Comparison of ENCODE assay signal across 8 cellular contexts in genomic region chr2:232365621-232366321, GRCh38. TPM values are rescaled to one million over a fixed set of nuclear protein-coding genes. Genes with fewer than 3 reads are reported as not detected.
A peak's percentile ranks its signal among the peaks of the same experiment; 100 is the strongest.
DNase-seq lines count a peak whose midpoint lies in the region; ATAC-seq, FAIRE-seq and TF ChIP-seq lines count a peak whose summit lies in the region.

No MANE protein-coding gene starts in this region.

- no peak for FAIRE-seq in GM12892 (lab: Jason Lieb, UNC)

- no peaks in the 10 kb centered on the region for H3K27me3 Mint-ChIP-seq in T-cell

- no peaks in the 10 kb centered on the region for H3K9me3 ChIP-seq in heart right ventricle
- H3K9me3 ChIP-seq in upper lobe of left lung: no peaks in the 10 kb centered on the region

- H3K36me3 ChIP-seq in heart right ventricle: no peaks in the 10 kb centered on the region
- no peaks in the 10 kb centered on the region for H3K36me3 ChIP-seq in upper lobe of left lung

- 65 to 76% methylated on average over 20 of the region's 20 CpGs for WGBS in heart right ventricle, 2 donors
- WGBS in upper lobe of left lung, 2 donors: 77 to 79% methylated on average over 16 to 20 of the region's 20 CpGs

- H3K36me3 Mint-ChIP-seq in T-cell: no peaks in the 10 kb centered on the region

- peak in 3 of 4 experiments; percentile 21 to 71 (median 45) for ATAC-seq in T-cell (replicated peaks in 1 of 4)
- ATAC-seq in heart right ventricle: peak; percentile 41 to 74 (median 56)
- ATAC-seq in upper lobe of left lung (ENCODE audit: low FRiP score in 2 of 2): peak; percentile 31 to 52
- no peak for ATAC-seq in GM21825 (IDR thresholded peaks at IDR 0.05; ENCODE audit: unreplicated experiment)

- H3K27me3 ChIP-seq in heart right ventricle (peaks cover 0 to 15% (median 8%) of the 10 kb centered on the region in 7 donors), upper lobe of left lung (no peaks in the 10 kb centered on the region)

- H3K9me3 Mint-ChIP-seq in T-cell: no peaks in the 10 kb centered on the region

- TF ChIP-seq CTCF in C4-2B (conservative IDR thresholded peaks at IDR 0.05): peak; percentile 71
- peak in 1 of 9 donors; percentile 29 for TF ChIP-seq CTCF in heart right ventricle (IDR thresholded peaks at IDR 0.05)
- TF ChIP-seq CTCF in upper lobe of left lung (IDR thresholded peaks at IDR 0.05): peak in 4 of 6 experiments; percentile 36 to 55 (median 44)

- no peak overlapping the region for H3K27ac Mint-ChIP-seq in T-cell

- TF ChIP-seq EP300 in upper lobe of left lung (IDR thresholded peaks at IDR 0.05): no peak

- peak; percentile 51 for DNase-seq in HEK293T (ENCODE audit: extremely low spot score)
- DNase-seq in T-cell: peak in 4 of 34 experiments; percentile 8 to 46 (median 28)
- no peak for DNase-seq in heart right ventricle
- DNase-seq in upper lobe of left lung: peak; percentile 17 to 45
- DNase-seq in GM19240 (ENCODE audit: insufficient read length, low spot score): no peak
- no peak for DNase-seq in GM12892 (ENCODE audit: insufficient read length)

- H3K4me3 Mint-ChIP-seq in T-cell: no peak overlapping the region

- H3K4me1 ChIP-seq in heart right ventricle: peaks cover 0 to 9% (median 0%) of the 10 kb centered on the region in 9 donors
- peaks cover 0 to 10% (median 3%) of the 10 kb centered on the region in 4 donors for H3K4me1 ChIP-seq in upper lobe of left lung

- intact Hi-C loops in heart right ventricle (cut with DNase I): no loop called here

- H3K4me3 ChIP-seq in heart right ventricle: no peak overlapping the region
- no peak overlapping the region for H3K4me3 ChIP-seq in upper lobe of left lung

- H3K27ac ChIP-seq in C4-2B (no peak overlapping the region), heart right ventricle (no peak overlapping the region), upper lobe of left lung (no peak overlapping the region)

- POLR2A ChIA-PET in HEK293T (lab: Yijun Ruan, JAX) (no interaction called here), T-cell (lab: Charles Lee) (no interaction called here)

- CTCF ChIA-PET in HEK293T (lab: Yijun Ruan, JAX) (interaction anchor here (0.6 to 1.6 kb wide), 7 partner anchors 10 to 487 kb away, joined by 3 to 5 read pairs (median 3); no protein-coding TSS in a partner anchor), T-cell (lab: Charles Lee) (no interaction called here)

- peaks cover 25 to 38% (median 31%) of the 10 kb centered on the region in 3 donors for H3K4me1 Mint-ChIP-seq in T-cell

- TF ChIP-seq POLR2A in upper lobe of left lung (IDR thresholded peaks at IDR 0.05) (no peak), GM12892 (IDR thresholded peaks at IDR 0.05; ENCODE audit: low read depth, low read length) (no peak)

TF ChIP-seq in HEK293T, 16 proteins besides CTCF, POLR2A, EP300 and RAD21:
- TF ChIP-seq TARDBP (IDR thresholded peaks at IDR 0.05): no peak
- no peak for TF ChIP-seq SP1 (IDR thresholded peaks at IDR 0.05)
- TF ChIP-seq SUZ12 (IDR thresholded peaks at IDR 0.05): no peak
- TF ChIP-seq FOXA1 (IDR thresholded peaks at IDR 0.05): no peak
- TF ChIP-seq ZNF384 (IDR thresholded peaks at IDR 0.05): no peak
- no peak for TF ChIP-seq NFRKB (IDR thresholded peaks at IDR 0.05)
- no peak for TF ChIP-seq CTBP1 (IDR thresholded peaks at IDR 0.05; ENCODE audit: borderline replicate concordance)
- no peak for TF ChIP-seq L3MBTL2 (conservative IDR thresholded peaks at IDR 0.05)
- no peak for TF ChIP-seq FOXK2 (IDR thresholded peaks at IDR 0.05)
- TF ChIP-seq LEF1 (IDR thresholded peaks at IDR 0.05; ENCODE audit: borderline replicate concordance): no peak
- TF ChIP-seq ARNT (IDR thresholded peaks at IDR 0.05): no peak
- TF ChIP-seq FOXM1 (IDR thresholded peaks at IDR 0.05; ENCODE audit: borderline replicate concordance): no peak
- no peak for TF ChIP-seq ELF4 (IDR thresholded peaks at IDR 0.05)
- no peak for TF ChIP-seq PKNOX1 (IDR thresholded peaks at IDR 0.05)
- TF ChIP-seq HDGF (IDR thresholded peaks at IDR 0.05; ENCODE audit: borderline replicate concordance): no peak
- no peak for TF ChIP-seq BHLHE40 (IDR thresholded peaks at IDR 0.05; ENCODE audit: borderline replicate concordance)

RNA-seq across cellular contexts. Expression of gene ALPP, which starts 12.8 kb away (rescaled TPM):
- total RNA-seq in T-cell: under 1 TPM in 1 of 5 donors, not detected in 4; 0.16 TPM
- not detected for total RNA-seq in heart right ventricle
- not detected for polyA plus RNA-seq in heart right ventricle
- total RNA-seq in upper lobe of left lung: 10 to 100 TPM in 5 of 6 donors, 1 to 10 TPM in 1; 4.8 to 59.1 (median 30.8) TPM
- polyA plus RNA-seq in GM12892 (2012; ENCODE audit: missing spikeins): 0.59 TPM

RNA-seq across cellular contexts. Expression of gene ALPG, which starts 40.9 kb away (rescaled TPM):
- total RNA-seq in T-cell (under 1 TPM in 1 of 5 donors, not detected in 4; 0.15 TPM), heart right ventricle (not detected), upper lobe of left lung (1 to 10 TPM in 3 of 6 donors, under 1 TPM in 1, not detected in 2; 0.91 to 2.3 (median 1.4) TPM)
- not detected for polyA plus RNA-seq in heart right ventricle
- not detected for polyA plus RNA-seq in GM12892 (2012; ENCODE audit: missing spikeins)

Comparison
In these comparisons a context has a peak if more than half of its experiments do, and no peak if none do; other contexts are left out.
1. DNase-seq: peak in HEK293T (single experiment) and upper lobe of left lung (2 of 2); none in heart right ventricle (0 of 2), GM19240 (single experiment) and GM12892 (single experiment).
2. RNA of gene ALPP, which starts 12.8 kb away (total RNA-seq): 4.8 to 59.1 TPM in upper lobe of left lung; 0.16 TPM in T-cell and not detected in heart right ventricle; every median in the first group is over 4 times any median in the second.